Comparison of ENCODE assay signal across 1 cellular context in the genomic region with DNA sequence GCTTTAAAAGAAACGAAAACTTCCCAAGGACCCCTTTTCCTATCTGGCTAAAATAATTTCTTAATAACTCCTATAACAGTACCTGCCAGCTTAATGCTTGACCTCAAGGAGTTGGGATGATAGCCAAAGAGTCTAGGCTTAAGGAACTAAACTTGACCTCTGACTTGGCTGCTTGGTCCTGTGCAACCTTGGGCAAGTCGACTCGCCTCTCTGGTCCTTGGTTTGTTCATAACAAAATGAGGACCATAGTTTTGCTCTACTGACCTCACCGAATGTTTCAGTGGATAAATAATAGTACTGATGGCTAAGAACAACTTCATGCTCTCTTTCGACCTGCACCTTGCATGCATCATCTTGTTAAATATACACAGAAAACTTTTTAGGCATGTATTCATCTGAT.
A peak's percentile ranks its signal among the peaks of the same experiment; 100 is the strongest.
TF ChIP-seq lines count a peak whose summit lies in the region.

No MANE protein-coding gene starts in this region.

TF ChIP-seq in H1, 55 proteins besides CTCF, POLR2A, EP300 and RAD21:
- TF ChIP-seq YY1 (IDR thresholded peaks at IDR 0.05; ENCODE audit: low read depth, low read length) (no peak), KDM1A (IDR thresholded peaks at IDR 0.05; ENCODE audit: borderline replicate concordance, low read length) (peak; percentile 47; the same call in 1 of the 2 replicates)
